In genomic region chr1:224302947-224303346, GRCh38 we compare ENCODE assay signal across 16 cellular contexts.
"Had no signal": no experiment of that assay in that cellular context is flagged by ENCODE, and none has a peak within 500 bp of the region (broad histone marks: within the 10 kb centered on the region; RNA-seq: fewer than 3 reads in every experiment).

No MANE protein-coding gene starts in this region.

- H3K9me3 ChIP-seq: pancreas, uterus had no signal

- H3K9me3 Mint-ChIP-seq: naive B cell, nephron, type B pancreatic cell had no signal

- H3K27ac ChIP-seq: hepatocyte, pancreas, uterus had no signal

- ATAC-seq: pancreas, right cardiac atrium had no signal

- H3K4me1 ChIP-seq: pancreas, uterus had no signal

- H3K36me3 ChIP-seq: uterus had no signal

- H2AFZ ChIP-seq: hepatocyte had no signal

- H3K4me3 Mint-ChIP-seq: nephron, type B pancreatic cell had no signal

- DNase-seq: dermis blood vessel endothelial cell; foreskin melanocyte; head of caudate nucleus; mesendoderm; naive B cell; occipital lobe; pancreas; right cardiac atrium; small intestine; stimulated activated CD4-positive, alpha-beta T cell treated with anti-CD3 and anti-CD28 coated beads, Interleukin-12 subunit alpha, Interleukin-12 subunit beta, amount 100 ng/mL, for 4 hours; stimulated activated naive CD4-positive, alpha-beta T cell treated with Interleukin-2 at 50 U/mL for 16 hours; uterus had no signal

- H3K27ac Mint-ChIP-seq: nephron, progenitor cell of endocrine pancreas, type B pancreatic cell had no signal

- H3K4me3 ChIP-seq: hepatocyte, pancreas, uterus had no signal

- H3K79me2 ChIP-seq: hepatocyte had no signal

- H3K27me3 ChIP-seq: hepatocyte, pancreas, uterus had no signal

- H3K4me2 ChIP-seq: hepatocyte had no signal

- H3K4me1 Mint-ChIP-seq: nephron had no signal

- H3K27me3 Mint-ChIP-seq: naive B cell, progenitor cell of endocrine pancreas, type B pancreatic cell had no signal
